ENCODE assay signal across 21 cellular contexts in the genomic region with DNA sequence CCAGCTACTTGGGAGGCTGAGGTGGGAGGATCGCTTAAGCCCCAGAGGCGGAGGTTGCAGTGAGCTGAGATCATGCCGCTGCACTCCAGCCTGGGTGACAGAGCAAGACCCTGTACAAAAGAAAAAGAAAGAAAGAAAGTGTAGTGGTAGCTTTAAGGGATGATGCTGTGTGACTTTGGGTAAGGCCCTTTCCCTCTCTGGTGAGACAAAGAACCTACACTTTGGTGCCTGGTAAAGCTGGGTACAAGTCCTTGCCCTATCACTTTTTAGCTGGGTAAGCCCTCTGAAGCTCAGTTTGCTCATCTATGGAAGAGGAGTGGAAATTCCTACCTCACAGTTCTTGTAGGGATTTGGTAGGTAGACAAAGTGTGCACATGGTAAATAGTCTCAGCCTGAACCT.
"Had no signal": no experiment of that assay in that cellular context is flagged by ENCODE, and none has a peak within 500 bp of the region (broad histone marks: within the 10 kb centered on the region; RNA-seq: fewer than 3 reads in every experiment).

No MANE protein-coding gene starts in this region.

- DNase-seq: cortex of kidney; effector memory CD4-positive, alpha-beta T cell; glutamatergic neuron; left cardiac atrium; left ventricle myocardium inferior; lower lobe of right lung; natural killer cell; stimulated activated CD4-positive, alpha-beta T cell treated with anti-CD3 and anti-CD28 coated beads, Interleukin-2, amount 100 ng/mL, for 48 hours; stimulated activated naive CD4-positive, alpha-beta T cell treated with Interleukin-2 at 50 U/mL for 16 hours; thyroid gland had no signal

- H2AFZ ChIP-seq: neural progenitor cell had no signal

- H3K27ac ChIP-seq: epithelial cell of prostate, neural progenitor cell, suprapubic skin had no signal

- H3K9me3 ChIP-seq: esophagus muscularis mucosa, gastroesophageal sphincter, left ventricle myocardium inferior, lower lobe of right lung, ovary, suprapubic skin, thyroid gland had no signal

- H3K9ac ChIP-seq: neural progenitor cell had no signal

- H3K27me3 ChIP-seq: esophagus muscularis mucosa, gastroesophageal sphincter, neural progenitor cell, ovary, suprapubic skin, thyroid gland had no signal

- ATAC-seq: gastroesophageal sphincter, left cardiac atrium, lower lobe of right lung, natural killer cell, right cardiac atrium had no signal

- H3K36me3 ChIP-seq: esophagus muscularis mucosa, gastroesophageal sphincter, left ventricle myocardium inferior, lower lobe of right lung, neural progenitor cell, ovary, suprapubic skin, thyroid gland had no signal

- H3K4me3 ChIP-seq: esophagus muscularis mucosa, gastroesophageal sphincter, left ventricle myocardium inferior, lower lobe of right lung, neural progenitor cell, ovary, smooth muscle cell, suprapubic skin, thyroid gland had no signal

- FAIRE-seq: endometrium, keratinocyte, urothelium cell line had no signal

- H3K4me2 ChIP-seq: smooth muscle cell had no signal
